In the genomic region with DNA sequence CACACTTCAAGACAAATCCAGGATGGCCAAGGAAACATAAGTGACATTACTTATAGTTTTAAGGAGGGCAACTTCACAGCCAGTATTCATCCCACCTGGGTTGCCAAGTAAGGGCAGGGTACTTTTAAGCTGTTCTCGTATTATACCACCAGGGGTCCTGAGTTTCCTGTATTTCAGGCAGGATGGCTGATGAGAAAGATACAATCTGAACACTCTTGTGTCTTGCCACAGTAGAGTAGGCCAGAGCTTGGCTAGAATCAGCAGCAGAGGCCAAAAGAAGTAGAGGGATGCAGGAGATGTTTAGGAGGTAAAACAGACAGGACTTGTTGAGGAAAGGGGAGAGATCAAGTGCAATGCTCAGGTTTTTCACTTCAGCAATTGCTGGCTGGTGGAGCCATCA, we compare ENCODE assay signal across 8 cellular contexts. TPM values are rescaled to one million over a fixed set of nuclear protein-coding genes. Genes with fewer than 3 reads are reported as not detected.
DNase-seq lines count a peak whose midpoint lies in the region; ATAC-seq, FAIRE-seq and TF ChIP-seq lines count a peak whose summit lies in the region.
"Not testable (repeated sequence)": the region's sequence is repeated elsewhere in the genome, so short reads cannot be mapped to it uniquely, and the experiment has no call there.

No MANE protein-coding gene starts in this region.

- not testable (repeated sequence) for H3K36me3 Mint-ChIP-seq in activated naive CD4-positive, alpha-beta T cell treated with anti-CD3 and anti-CD28 coated beads, Interleukin-2, amount 50 U/mL, for 24 hours; naive thymus-derived CD4-positive, alpha-beta T cell

- not testable (repeated sequence) for H3K9me3 ChIP-seq in SK-N-MC (ENCODE audit: low read depth, low read length); naive thymus-derived CD4-positive, alpha-beta T cell (ENCODE audit: control insufficient read depth in 2 of 3, low read length in 3 of 3)

- not testable (repeated sequence) for H3K9ac ChIP-seq in SK-N-MC (ENCODE audit: insufficient read length)

- H3K27me3 Mint-ChIP-seq in activated naive CD4-positive, alpha-beta T cell treated with anti-CD3 and anti-CD28 coated beads, Interleukin-2, amount 50 U/mL, for 24 hours; naive thymus-derived CD4-positive, alpha-beta T cell: not testable (repeated sequence)

- not testable (repeated sequence) for H3K27ac ChIP-seq in SK-N-MC; naive thymus-derived CD4-positive, alpha-beta T cell (ENCODE audit: low read depth, low read length)

- H3K27ac Mint-ChIP-seq in activated naive CD4-positive, alpha-beta T cell treated with anti-CD3 and anti-CD28 coated beads, Interleukin-2, amount 50 U/mL, for 24 hours = peak overlapping the region; percentile 10
- H3K27ac Mint-ChIP-seq in naive thymus-derived CD4-positive, alpha-beta T cell = peak overlapping the region in 8 of 9 donors; percentile 3 to 77 (median 36)

- ATAC-seq in HG02759 (IDR thresholded peaks at IDR 0.05; ENCODE audit: unreplicated experiment) = peak; percentile 37
- ATAC-seq in naive thymus-derived CD4-positive, alpha-beta T cell = peak; percentile 70

- not testable (repeated sequence) for H3K27me3 ChIP-seq in naive thymus-derived CD4-positive, alpha-beta T cell (ENCODE audit: control insufficient read depth in 2 of 2, insufficient read depth in 2 of 2, low read length in 2 of 2)

- POLR2A ChIA-PET in naive thymus-derived CD4-positive, alpha-beta T cell (lab: Charles Lee) = not testable (repeated sequence)

- H3K9me3 Mint-ChIP-seq in activated naive CD4-positive, alpha-beta T cell treated with anti-CD3 and anti-CD28 coated beads, Interleukin-2, amount 50 U/mL, for 24 hours; naive thymus-derived CD4-positive, alpha-beta T cell: not testable (repeated sequence)

- not testable (repeated sequence) for H3K4me3 Mint-ChIP-seq in activated naive CD4-positive, alpha-beta T cell treated with anti-CD3 and anti-CD28 coated beads, Interleukin-2, amount 50 U/mL, for 24 hours
- peak overlapping the region in 3 of 10 donors; percentile 6 to 67 (median 14) for H3K4me3 Mint-ChIP-seq in naive thymus-derived CD4-positive, alpha-beta T cell

- CTCF ChIA-PET in naive thymus-derived CD4-positive, alpha-beta T cell (lab: Charles Lee) = interaction anchor here (0.6 to 1.2 kb wide), 4 partner anchors 130 to 324 kb away, joined by 3 read pairs; a partner anchor contains a TSS

- not testable (repeated sequence) for H3K36me3 ChIP-seq in SK-N-MC (ENCODE audit: insufficient read depth, low read length); naive thymus-derived CD4-positive, alpha-beta T cell (ENCODE audit: control insufficient read depth in 2 of 3, insufficient read depth in 3 of 3, low read length in 3 of 3)

- H3K4me1 ChIP-seq in naive thymus-derived CD4-positive, alpha-beta T cell (ENCODE audit: control insufficient read depth in 2 of 2, insufficient read depth in 2 of 2, low read length in 2 of 2) = not testable (repeated sequence)

- intact Hi-C loops in naive thymus-derived CD4-positive, alpha-beta T cell (cut with micrococcal nuclease) = loop anchor here (5.0 to 10.0 kb wide), 4 partner anchors 127 to 720 kb away; a partner anchor contains a TSS

- H3K4me1 Mint-ChIP-seq in activated naive CD4-positive, alpha-beta T cell treated with anti-CD3 and anti-CD28 coated beads, Interleukin-2, amount 50 U/mL, for 24 hours = not testable (repeated sequence)
- H3K4me1 Mint-ChIP-seq in naive thymus-derived CD4-positive, alpha-beta T cell = peaks cover 4 to 13% (median 6%) of the 10 kb centered on the region in 7 donors

- TF ChIP-seq CTCF in fibroblast of the aortic adventitia (IDR thresholded peaks at IDR 0.05; ENCODE audit: insufficient read depth, low read length) = peak; percentile 40

- not testable (repeated sequence) for FAIRE-seq in urothelium cell line (lab: Jason Lieb, UNC)

- H3K4me3 ChIP-seq in SK-N-MC; fibroblast of the aortic adventitia (ENCODE audit: low read depth, low read length); naive thymus-derived CD4-positive, alpha-beta T cell (ENCODE audit: low read length): not testable (repeated sequence)

- DNase-seq in GF-D8 (lab: John Stamatoyannopoulos, UW) = peak; percentile 19
- DNase-seq in NCI-H187 treated with DMSO at 0.1 percent for 48 hours (lab: John Stamatoyannopoulos, UW) = peak; percentile 6
- DNase-seq in SK-N-MC (ENCODE audit: low read depth, low spot score) = peak; percentile 5
- DNase-seq in fibroblast of the aortic adventitia (ENCODE audit: low read depth) = peak; percentile 48
- DNase-seq in naive thymus-derived CD4-positive, alpha-beta T cell = peak in 7 of 9 donors; percentile 42 to 64 (median 55)
- DNase-seq in urothelium cell line (ENCODE audit: low spot score) = peak; percentile 10

RNA-seq across cellular contexts. Expression of a gene that starts 3.1 kb away (rescaled TPM):
- 1.8 and 6.1 TPM in 2 replicates for total RNA-seq in fibroblast of the aortic adventitia (ENCODE audit: low replicate concordance)
- total RNA-seq in naive thymus-derived CD4-positive, alpha-beta T cell = 10 to 100 TPM; 20.1 to 32.1 (median 25.9) TPM
- polyA plus RNA-seq in naive thymus-derived CD4-positive, alpha-beta T cell = 10 to 100 TPM in 1 of 2 donors, 1 to 10 TPM in 1; 7.9 to 15.1 TPM

Comparison
In these comparisons a context has a peak if more than half of its experiments do, and no peak if none do; other contexts are left out.
1. DNase-seq: peak in every context shown above with its lines; median percentile 55 in naive thymus-derived CD4-positive, alpha-beta T cell; 48 in fibroblast of the aortic adventitia; 19 in GF-D8; 10 in urothelium cell line; 6 in NCI-H187 treated with DMSO at 0.1 percent for 48 hours; 5 in SK-N-MC.